8 cellular contexts compared by ENCODE assay signal in genomic region chr5:6448622-6449464, GRCh38. TPM values are rescaled to one million over a fixed set of nuclear protein-coding genes. Genes with fewer than 3 reads are reported as not detected.
A peak's percentile ranks its signal among the peaks of the same experiment; 100 is the strongest.
DNase-seq lines count a peak whose midpoint lies in the region; ATAC-seq and FAIRE-seq lines count a peak whose summit lies in the region.

A gene with protein sequence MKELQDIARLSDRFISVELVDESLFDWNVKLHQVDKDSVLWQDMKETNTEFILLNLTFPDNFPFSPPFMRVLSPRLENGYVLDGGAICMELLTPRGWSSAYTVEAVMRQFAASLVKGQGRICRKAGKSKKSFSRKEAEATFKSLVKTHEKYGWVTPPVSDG (plus strand): TSS chr5:6448859. CDS start chr5:6448894, 35 bp downstream.

- no peak within 1 kb of the TSS for H4K91ac ChIP-seq in trophoblast cell (ENCODE audit: low read depth, low read length)

- no peaks in the 10 kb centered on the region for H3K79me1 ChIP-seq in trophoblast cell (ENCODE audit: low read length)

- no peak within 1 kb of the TSS for H2BK12ac ChIP-seq in trophoblast cell (ENCODE audit: low read length)

- H4K12ac ChIP-seq in trophoblast cell (ENCODE audit: low read depth, low read length) = no peak within 1 kb of the TSS

- H4K8ac ChIP-seq in trophoblast cell (ENCODE audit: low read depth, low read length) = no peak within 1 kb of the TSS

- H2BK120ac ChIP-seq in trophoblast cell (ENCODE audit: insufficient read depth, low read length, poor library complexity) = no peak within 1 kb of the TSS

- WGBS in trophoblast cell (ENCODE audit: extremely low coverage, insufficient coverage, insufficient read length) = no CpG with 5 or more reads among the region's 103 CpGs

- no peak within 1 kb of the TSS for H2BK5ac ChIP-seq in trophoblast cell (ENCODE audit: low read depth, low read length, poor library complexity)

- H3K27ac ChIP-seq in trophoblast cell (ENCODE audit: low read depth, low read length) = no peak within 1 kb of the TSS

- intact Hi-C loops in Right ventricle myocardium superior (cut with DNase I) = loop anchor here (5.0 kb wide), 1 partner anchor 67 kb away; no protein-coding TSS in a partner anchor

- ATAC-seq in GM18867 (IDR thresholded peaks at IDR 0.05; ENCODE audit: unreplicated experiment) (peak; percentile 49), HG03354 (IDR thresholded peaks at IDR 0.05; ENCODE audit: poor library complexity, severe bottlenecking, unreplicated experiment) (peak; percentile 69), Right ventricle myocardium superior (ENCODE audit: poor library complexity) (peak; percentile 51), GM18517 (IDR thresholded peaks at IDR 0.05; ENCODE audit: unreplicated experiment) (no peak)

- FAIRE-seq in RCC 7860 (lab: Jason Lieb, UNC) = no peak

- H3K4me2 ChIP-seq in trophoblast cell (ENCODE audit: low read length) = peak within 1 kb of the TSS; percentile 64

- no peak within 1 kb of the TSS for H3K14ac ChIP-seq in trophoblast cell (ENCODE audit: low read length)

- H3K9me3 ChIP-seq in trophoblast cell (ENCODE audit: insufficient read depth, low read depth, low read length) = peaks cover 17% of the 10 kb centered on the region

- H3K23ac ChIP-seq in trophoblast cell (ENCODE audit: low read length) = peak within 1 kb of the TSS; percentile 69

- H3K4me1 ChIP-seq in trophoblast cell (ENCODE audit: control insufficient read depth in 1 of 2, insufficient read depth in 2 of 2, low read length in 2 of 2) = peaks cover 5 to 6% of the 10 kb centered on the region in 2 experiments

- H3K79me2 ChIP-seq in trophoblast cell (ENCODE audit: control insufficient read depth, insufficient read depth, low read length, poor library complexity) = no peaks in the 10 kb centered on the region

- no peak within 1 kb of the TSS for H3K4ac ChIP-seq in trophoblast cell (ENCODE audit: low read depth, low read length)

- H3K27me3 ChIP-seq in trophoblast cell (ENCODE audit: insufficient read depth, low read length) = peaks cover 20% of the 10 kb centered on the region

- H3K4me3 ChIP-seq in trophoblast cell (ENCODE audit: low read depth, low read length) = peak within 1 kb of the TSS; percentile 57

- peak; percentile 27 for DNase-seq in activated T-cell treated with anti-CD3 and anti-CD28 coated beads, Interleukin-2, amount 50 U/mL, for 1 hour
- no peak for DNase-seq in Right ventricle myocardium superior
- DNase-seq in trophoblast cell = peak in 1 of 2 donors; percentile 16
- no peak for DNase-seq in Ammon's horn (ENCODE audit: low spot score)
- DNase-seq in RCC 7860 (ENCODE audit: low spot score) = no peak

- no peaks in the 10 kb centered on the region for H3K36me3 ChIP-seq in trophoblast cell (ENCODE audit: control insufficient read depth in 1 of 2, insufficient read depth in 2 of 2, low read length in 2 of 2)

- no peak within 1 kb of the TSS for H2AK5ac ChIP-seq in trophoblast cell (ENCODE audit: low read length)

- no peak within 1 kb of the TSS for H3K18ac ChIP-seq in trophoblast cell (ENCODE audit: low read length)

- H2AFZ ChIP-seq in trophoblast cell (ENCODE audit: insufficient read depth, low read length, poor library complexity) = peak within 1 kb of the TSS; percentile 38

- no peak within 1 kb of the TSS for H3K9ac ChIP-seq in trophoblast cell (ENCODE audit: low read length)

RNA-seq across cellular contexts. Expression of the gene that starts here (rescaled TPM):
- total RNA-seq in Right ventricle myocardium superior = 22.8 TPM
- 2.9 and 3.1 TPM in 2 replicates for polyA plus RNA-seq in trophoblast cell (2013)
